ENCODE assay signal across 3 cellular contexts in genomic region chr2:187526776-187527175, GRCh38.
TF ChIP-seq lines count a peak whose summit lies in the region.

No MANE protein-coding gene starts in this region.

TF ChIP-seq in SK-N-SH, 30 proteins besides CTCF, POLR2A, EP300 and RAD21:
- TF ChIP-seq FOXM1 (IDR thresholded peaks at IDR 0.05; ENCODE audit: low read depth) (no peak), FOXJ3 (CRISPR knock-in tag; IDR thresholded peaks at IDR 0.05) (no peak), CHD2 (IDR thresholded peaks at IDR 0.05; ENCODE audit: low read length, partially characterized antibody) (no peak), MXI1 (IDR thresholded peaks at IDR 0.05; ENCODE audit: low read depth, low read length) (no peak), RFX5 (IDR thresholded peaks at IDR 0.05; ENCODE audit: low read length) (no peak), GATA2 (CRISPR knock-in tag; IDR thresholded peaks at IDR 0.05) (no peak), MAX (IDR thresholded peaks at IDR 0.05; ENCODE audit: low read depth) (no peak), TAF1 (IDR thresholded peaks at IDR 0.05; ENCODE audit: borderline replicate concordance, low read depth, low read length) (no peak), RCOR1 (IDR thresholded peaks at IDR 0.05; ENCODE audit: low read length) (no peak), NFIC (IDR thresholded peaks at IDR 0.05; ENCODE audit: borderline replicate concordance) (no peak), MEF2A (IDR thresholded peaks at IDR 0.05; ENCODE audit: borderline replicate concordance, low read depth) (no peak), USF2 (IDR thresholded peaks at IDR 0.05; ENCODE audit: borderline replicate concordance, low read depth, low read length) (no peak), NRF1 (IDR thresholded peaks at IDR 0.05; ENCODE audit: low read depth, low read length) (no peak), SMC3 (IDR thresholded peaks at IDR 0.05; ENCODE audit: low read depth, low read length) (no peak), RXRA (IDR thresholded peaks at IDR 0.05; ENCODE audit: borderline replicate concordance, low read depth) (no peak), ZBTB33 (IDR thresholded peaks at IDR 0.05; ENCODE audit: borderline replicate concordance, low read depth) (no peak), USF1 (IDR thresholded peaks at IDR 0.05; ENCODE audit: borderline replicate concordance, low read depth) (no peak), PBX3 (IDR thresholded peaks at IDR 0.05) (no peak), TCF12 (IDR thresholded peaks at IDR 0.05) (no peak)

TF ChIP-seq in SK-N-SH treated with all-trans-retinoic acid at 6 μM for 48 hours, 23 proteins besides CTCF, POLR2A, EP300 and RAD21:
- TF ChIP-seq PATZ1 (CRISPR knock-in tag; IDR thresholded peaks at IDR 0.05; ENCODE audit: borderline replicate concordance) (no peak), ZFP3 (CRISPR knock-in tag; IDR thresholded peaks at IDR 0.05) (no peak), ARNTL (CRISPR knock-in tag; IDR thresholded peaks at IDR 0.05; ENCODE audit: borderline replicate concordance, low read depth) (no peak), ZNF70 (CRISPR knock-in tag; IDR thresholded peaks at IDR 0.05) (no peak), ISL1 (CRISPR knock-in tag; IDR thresholded peaks at IDR 0.05) (no peak), SNAI2 (CRISPR knock-in tag; IDR thresholded peaks at IDR 0.05) (no peak), POU6F1 (CRISPR knock-in tag; IDR thresholded peaks at IDR 0.05; ENCODE audit: borderline replicate concordance, low read depth) (no peak), ZNF8 (CRISPR knock-in tag; IDR thresholded peaks at IDR 0.05) (no peak), ZNF565 (CRISPR knock-in tag; conservative IDR thresholded peaks at IDR 0.05; ENCODE audit: low read depth) (no peak), RARB (CRISPR knock-in tag; IDR thresholded peaks at IDR 0.05) (no peak), ESRRG (CRISPR knock-in tag; IDR thresholded peaks at IDR 0.05) (no peak), CREB5 (CRISPR knock-in tag; IDR thresholded peaks at IDR 0.05; ENCODE audit: low read depth) (no peak)

TF ChIP-seq in HepG2, 621 proteins besides CTCF, POLR2A, EP300 and RAD21 (continues in another document):
- no peak for TF ChIP-seq PHF8 (CRISPR knock-in tag; IDR thresholded peaks at IDR 0.05)
- TF ChIP-seq GABPA (IDR thresholded peaks at IDR 0.05; ENCODE audit: low read depth, low read length): no peak
- TF ChIP-seq GABPA (CRISPR knock-in tag; IDR thresholded peaks at IDR 0.05; ENCODE audit: low read depth): no peak
- TF ChIP-seq PAF1 (CRISPR knock-in tag; IDR thresholded peaks at IDR 0.05): 0 out of 2 replicates have a peak, but pooled peaks have one; percentile 32
- 0 out of 2 replicates have a peak, but pooled peaks have one; percentile 5 for TF ChIP-seq TCF7L2 (IDR thresholded peaks at IDR 0.05; ENCODE audit: low read depth, low read length)
- TF ChIP-seq DBP (CRISPR knock-in tag; IDR thresholded peaks at IDR 0.05; ENCODE audit: not compliant biosample characterization): no peak
- no peak for TF ChIP-seq ZNF605 (CRISPR knock-in tag; IDR thresholded peaks at IDR 0.05)
- TF ChIP-seq ZNF282 (IDR thresholded peaks at IDR 0.05; ENCODE audit: partially characterized antibody): no peak
- 0 out of 2 replicates have a peak, but pooled peaks have one; percentile 35 for TF ChIP-seq RARG (CRISPR knock-in tag; IDR thresholded peaks at IDR 0.05; ENCODE audit: low read depth)
- no peak for TF ChIP-seq NFIC (IDR thresholded peaks at IDR 0.05; ENCODE audit: low read length)
- no peak for TF ChIP-seq DR1 (CRISPR knock-in tag; IDR thresholded peaks at IDR 0.05)
- no peak for TF ChIP-seq TARDBP (CRISPR knock-in tag; IDR thresholded peaks at IDR 0.05)
- no peak for TF ChIP-seq TRIM22 (IDR thresholded peaks at IDR 0.05)
- no peak for TF ChIP-seq TFE3 (CRISPR knock-in tag; IDR thresholded peaks at IDR 0.05)
- no peak for TF ChIP-seq CBFB (CRISPR knock-in tag; IDR thresholded peaks at IDR 0.05)
- 0 out of 2 replicates have a peak, but pooled peaks have one; percentile 25 for TF ChIP-seq ZNF670 (CRISPR knock-in tag; IDR thresholded peaks at IDR 0.05; ENCODE audit: borderline replicate concordance)
- TF ChIP-seq CAMTA2 (CRISPR knock-in tag; IDR thresholded peaks at IDR 0.05; ENCODE audit: borderline replicate concordance): no peak
- no peak for TF ChIP-seq E2F5 (CRISPR knock-in tag; conservative IDR thresholded peaks at IDR 0.05)
- no peak for TF ChIP-seq HCFC1 (IDR thresholded peaks at IDR 0.05; ENCODE audit: low read depth, low read length)
- TF ChIP-seq HIVEP1 (CRISPR knock-in tag; IDR thresholded peaks at IDR 0.05): no peak
- TF ChIP-seq ZNF512 (CRISPR knock-in tag; IDR thresholded peaks at IDR 0.05): no peak
- TF ChIP-seq SKIL (CRISPR knock-in tag; IDR thresholded peaks at IDR 0.05; ENCODE audit: borderline replicate concordance): no peak
- TF ChIP-seq BRCA1 (CRISPR knock-in tag; IDR thresholded peaks at IDR 0.05): no peak
- 0 out of 2 replicates have a peak, but pooled peaks have one; percentile 55 for TF ChIP-seq RBFOX2 (IDR thresholded peaks at IDR 0.05; ENCODE audit: low read depth, low read length)
- TF ChIP-seq ZSCAN29 (CRISPR knock-in tag; conservative IDR thresholded peaks at IDR 0.05): 0 out of 2 replicates have a peak, but pooled peaks have one; percentile 37
- TF ChIP-seq PRMT3 (CRISPR knock-in tag; IDR thresholded peaks at IDR 0.05; ENCODE audit: borderline replicate concordance, low read depth): no peak
- 0 out of 2 replicates have a peak, but pooled peaks have one; percentile 8 for TF ChIP-seq RERE (CRISPR knock-in tag; IDR thresholded peaks at IDR 0.05; ENCODE audit: low read depth)
- TF ChIP-seq HMGXB4 (CRISPR knock-in tag; IDR thresholded peaks at IDR 0.05; ENCODE audit: borderline replicate concordance in 1 of 2, low read depth in 1 of 2): 0 out of 4 replicates have a peak, but pooled peaks of 1 of the 2 experiments have one; percentile 19
- TF ChIP-seq ZGPAT (CRISPR knock-in tag; IDR thresholded peaks at IDR 0.05): peak; percentile 9; the same call in 1 of the 2 replicates
